9 cellular contexts compared by ENCODE assay signal in the genomic region with DNA sequence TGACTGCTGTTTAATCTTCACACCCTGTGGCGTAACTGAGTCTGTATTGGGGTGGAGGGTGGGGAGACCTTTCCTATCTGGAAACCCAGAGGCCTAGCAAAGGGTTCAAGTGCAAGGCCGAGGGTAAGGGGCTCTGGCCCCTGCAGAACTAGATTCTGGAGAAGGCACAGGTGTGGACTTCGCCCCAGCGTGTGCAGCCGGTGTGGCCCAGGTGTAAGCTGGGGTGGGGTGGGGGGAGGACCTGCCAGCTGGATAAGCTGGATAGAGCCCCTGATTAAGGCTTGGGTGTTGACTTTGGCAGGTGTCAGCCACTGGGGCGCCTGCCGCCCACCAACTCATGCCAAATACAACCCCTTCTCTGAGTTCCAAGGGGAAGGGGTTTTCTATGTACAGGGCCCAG. TPM values are rescaled to one million over a fixed set of nuclear protein-coding genes. Genes with fewer than 3 reads are reported as not detected.
DNase-seq lines count a peak whose midpoint lies in the region; ATAC-seq, FAIRE-seq and TF ChIP-seq lines count a peak whose summit lies in the region.
"Had no signal": no experiment of that assay in that cellular context is flagged by ENCODE, and none has a peak within 500 bp of the region (broad histone marks: within the 10 kb centered on the region; RNA-seq: fewer than 3 reads in every experiment).

No MANE protein-coding gene starts in this region.

- 79% methylated on average over 7 of the region's 7 CpGs for WGBS in GM12878 (ENCODE audit: insufficient coverage, insufficient replicate concordance, low lambda C conversion rate, missing lambda C conversion rate)
- 61% methylated on average over 4 of the region's 7 CpGs for WGBS in suprapubic skin

- peak overlapping the region; percentile 81 for H3K4me3 Mint-ChIP-seq in activated CD4-positive, alpha-beta T cell treated with anti-CD3 and anti-CD28 coated beads, Interleukin-2, amount 10 ng/mL, durations not matched to agents 24 days and 14 days
- H3K4me3 Mint-ChIP-seq in memory B cell: peak overlapping the region; percentile 58

- CTCF ChIA-PET in GM12878 (lab: Yijun Ruan, JAX): interaction anchor here (0.8 to 2.3 kb wide), 4 partner anchors 8 to 144 kb away, joined by 3 to 10 read pairs (median 5); partner anchors contain the start of genes CCDC159 and TMEM205

- H3K79me2 ChIP-seq in GM12878 (ENCODE audit: control insufficient read depth, insufficient read depth, low read length): no peaks in the 10 kb centered on the region

- POLR2A ChIA-PET in GM12878 (lab: Charles Lee): interaction anchor here (1.1 kb wide), 1 partner anchor 8 kb away, joined by 3 read pairs; the partner anchor contains the start of genes CCDC159 and TMEM205

- TF ChIP-seq POLR2A in GM12878 (IDR thresholded peaks at IDR 0.05; ENCODE audit: low read depth, low read length) (no peak), suprapubic skin (IDR thresholded peaks at IDR 0.05) (no peak)

- no peak for TF ChIP-seq EP300 in GM12878 (IDR thresholded peaks at IDR 0.05; ENCODE audit: borderline replicate concordance in 1 of 2, control insufficient read depth in 1 of 2, low read depth in 2 of 2, low read length in 2 of 2)
- TF ChIP-seq EP300 in suprapubic skin (IDR thresholded peaks at IDR 0.05): no peak

- peaks cover 4% of the 10 kb centered on the region for H3K4me1 ChIP-seq in GM12878 (ENCODE audit: control insufficient read depth, insufficient read depth, low read length)
- peaks cover 24% of the 10 kb centered on the region for H3K4me1 ChIP-seq in suprapubic skin

- in situ Hi-C loops in GM12878 (cut with MboI): no loop called here

- H3K36me3 ChIP-seq in GM12878 (ENCODE audit: control insufficient read depth in 2 of 2, insufficient read depth in 2 of 2, low read length in 1 of 2): peaks cover 0 to 9% of the 10 kb centered on the region in 2 experiments; a peak in 1 of 4 replicates
- H3K36me3 ChIP-seq in suprapubic skin: peaks cover 44% of the 10 kb centered on the region

- no peak for TF ChIP-seq RAD21 in GM12878 (IDR thresholded peaks at IDR 0.05; ENCODE audit: insufficient read depth, low read depth, low read length)

- RAD21 ChIA-PET in GM12878 (lab: Charles Lee; ENCODE audit: unreplicated experiment): no interaction called here

- H3K36me3 Mint-ChIP-seq in activated CD4-positive, alpha-beta T cell treated with anti-CD3 and anti-CD28 coated beads, Interleukin-2, amount 10 ng/mL, durations not matched to agents 24 days and 14 days (ENCODE audit: low read depth): peaks cover 24% of the 10 kb centered on the region
- peaks cover 23% of the 10 kb centered on the region for H3K36me3 Mint-ChIP-seq in memory B cell

- no peak for FAIRE-seq in GM12878 (lab: Jason Lieb, UNC)

- H3K9me3 ChIP-seq in GM12878 (replicated peaks; ENCODE audit: control insufficient read depth, insufficient read depth, low read length) (no peaks in the 10 kb centered on the region; the same call in 2 of the 3 replicates), suprapubic skin (no peaks in the 10 kb centered on the region)

- H3K4me1 Mint-ChIP-seq in activated CD4-positive, alpha-beta T cell treated with anti-CD3 and anti-CD28 coated beads, Interleukin-2, amount 10 ng/mL, durations not matched to agents 24 days and 14 days: peaks cover 18% of the 10 kb centered on the region
- H3K4me1 Mint-ChIP-seq in memory B cell: peaks cover 5% of the 10 kb centered on the region

- no peak for DNase-seq in activated CD4-positive, alpha-beta T cell treated with anti-CD3 and anti-CD28 coated beads, Interleukin-2, amount 10 ng/mL, durations not matched to agents 24 days and 14 days
- no peak for DNase-seq in activated CD4-positive, alpha-beta T cell treated with anti-CD3 and anti-CD28 coated beads for 4 hours
- DNase-seq in GM12878 (ENCODE audit: low read depth, low spot score): no peak
- no peak for DNase-seq in memory B cell (ENCODE audit: low spot score in 2 of 2)
- DNase-seq in suprapubic skin (ENCODE audit: low spot score in 2 of 2): no peak
- no peak for DNase-seq in amygdala (lab: John Stamatoyannopoulos, UW)
- DNase-seq in MV-4-11 (lab: John Stamatoyannopoulos, UW): no peak
- no peak for DNase-seq in cerebellar cortex (ENCODE audit: low spot score)
- DNase-seq: activated CD4-positive, CD25-positive, alpha-beta regulatory T cell had no signal

- H3K4me2 ChIP-seq in GM12878 (ENCODE audit: control insufficient read depth, insufficient read depth): peak overlapping the region; percentile 90

- no peak overlapping the region for H3K9ac ChIP-seq in GM12878 (ENCODE audit: control insufficient read depth, insufficient read depth, low read length)

- BruUV-seq in GM12878 (replicated peaks; lab: Mats Ljungman, UMichigan): no TSS peak

- no peak for TF ChIP-seq CTCF in GM12878 (IDR thresholded peaks at IDR 0.05 in 2 of 3, conservative IDR thresholded peaks at IDR 0.05 in 1 of 3; ENCODE audit: control insufficient read depth in 2 of 3, extremely low read depth in 1 of 3, insufficient read depth in 1 of 3, low read depth in 3 of 3, low read length in 3 of 3)
- no peak for TF ChIP-seq CTCF in suprapubic skin (IDR thresholded peaks at IDR 0.05)

- H4K20me1 ChIP-seq in GM12878 (ENCODE audit: control insufficient read depth, insufficient read depth): no peaks in the 10 kb centered on the region

- H3K4me3 ChIP-seq in GM12878: no peak overlapping the region; the same call in 1 of the 2 replicates
- peak overlapping the region; percentile 67 for H3K4me3 ChIP-seq in suprapubic skin

- no peak overlapping the region for H3K27ac Mint-ChIP-seq in activated CD4-positive, alpha-beta T cell treated with anti-CD3 and anti-CD28 coated beads, Interleukin-2, amount 10 ng/mL, durations not matched to agents 24 days and 14 days
- peak overlapping the region; percentile 50 for H3K27ac Mint-ChIP-seq in memory B cell

- no peaks in the 10 kb centered on the region for H3K9me3 Mint-ChIP-seq in activated CD4-positive, alpha-beta T cell treated with anti-CD3 and anti-CD28 coated beads, Interleukin-2, amount 10 ng/mL, durations not matched to agents 24 days and 14 days
- H3K9me3 Mint-ChIP-seq in memory B cell: no peaks in the 10 kb centered on the region

- H3K27ac ChIP-seq in GM12878 (ENCODE audit: control insufficient read depth, insufficient read depth): no peak overlapping the region
- H3K27ac ChIP-seq in suprapubic skin: no peak overlapping the region

- H2AFZ ChIP-seq in GM12878 (ENCODE audit: control insufficient read depth, low read depth, low read length): no peak overlapping the region

- SMC1A ChIA-PET in GM12878 (lab: Charles Lee; ENCODE audit: uncharacterized antibody, unreplicated experiment): interaction anchor here (0.7 kb wide), 1 partner anchor 11 kb away, joined by 3 read pairs; no protein-coding TSS in a partner anchor

- intact Hi-C loops in activated CD4-positive, alpha-beta T cell treated with anti-CD3 and anti-CD28 coated beads, Interleukin-2, amount 10 ng/mL, durations not matched to agents 24 days and 14 days (cut with micrococcal nuclease): no loop called here
- intact Hi-C loops in GM12878 (cut with micrococcal nuclease; ENCODE audit: unreplicated experiment): no loop called here

- no peaks in the 10 kb centered on the region for H3K27me3 Mint-ChIP-seq in activated CD4-positive, alpha-beta T cell treated with anti-CD3 and anti-CD28 coated beads, Interleukin-2, amount 10 ng/mL, durations not matched to agents 24 days and 14 days
- H3K27me3 Mint-ChIP-seq in memory B cell: no peaks in the 10 kb centered on the region

- ATAC-seq in GM12878 (no peak), memory B cell (ENCODE audit: low read depth) (no peak)

- H3K27me3 ChIP-seq in GM12878 (replicated peaks in 1 of 2; ENCODE audit: control insufficient read depth in 2 of 2, insufficient read depth in 2 of 2, low read length in 1 of 2): no peaks in the 10 kb centered on the region
- no peaks in the 10 kb centered on the region for H3K27me3 ChIP-seq in suprapubic skin

RNA-seq across cellular contexts. Expression of gene RAB3D, which starts 1.3 kb away (rescaled TPM):
- total RNA-seq in activated CD4-positive, alpha-beta T cell treated with anti-CD3 and anti-CD28 coated beads, Interleukin-2, amount 10 ng/mL, durations not matched to agents 24 days and 14 days: 5.7 and 6.8 TPM in 2 replicates
- 5.8 and 5.9 TPM in 2 replicates for total RNA-seq in GM12878 (2013; cell fraction: nucleolus; rRNA removed)
- total RNA-seq in GM12878 (2014; rRNA removed) (7.0 and 7.8 TPM in 2 replicates), GM12878 (2014; rRNA removed; fragmentation: Illumina TruSeq; extraction: Trizol) (6.6 and 6.8 TPM in 2 replicates), GM12878 (2021) (15.7 and 18.5 TPM in 2 replicates), suprapubic skin (100 to 1,000 TPM in 2 of 4 donors, 10 to 100 TPM in 2; 68.7 to 132 (median 98.3) TPM)
- 2.5 TPM for polyA plus RNA-seq in GM12878 (2011; ENCODE audit: low read depth)
- polyA plus RNA-seq in GM12878 (2011; rRNA removed) (5.7 and 13.0 TPM in 2 replicates), GM12878 (2014; fragmentation: Illumina TruSeq; extraction: Trizol) (4.8 and 5.1 TPM in 2 replicates), GM12878 (2014; fragmentation: Nextera tagmentation; extraction: Ambion mirVana) (1 to 10 TPM; 1.1 to 4.1 TPM), GM12878 (2014; rRNA removed) (9.1 and 13.6 TPM in 2 replicates), GM12878 (2016; fragmentation: Nextera tagmentation; extraction: Ambion mirVana) (1 to 10 TPM; 3.9 to 5.6 TPM)
- 11.1 and 12.6 TPM in 2 replicates for polyA plus RNA-seq in GM12878 (2011; cell fraction: cytosol; rRNA removed)
- polyA plus RNA-seq in GM12878 (2011; cell fraction: nucleus; rRNA removed): 5.6 and 7.1 TPM in 2 replicates
- polyA plus RNA-seq in GM12878 (2012): 4.2 and 4.4 TPM in 2 replicates
- 38.1 and 52.4 TPM in 2 replicates for polyA minus RNA-seq in GM12878 (2011; rRNA and poly(A)+ RNA removed)
- polyA minus RNA-seq in GM12878 (2011; cell fraction: cytosol; rRNA and poly(A)+ RNA removed): 6.3 and 7.7 TPM in 2 replicates
- 2.5 and 3.3 TPM in 2 replicates for polyA minus RNA-seq in GM12878 (2011; cell fraction: nucleus; rRNA and poly(A)+ RNA removed)

RNA-seq across cellular contexts. Expression of gene TMEM205, which starts 7.9 kb away (rescaled TPM):
- 29.9 and 34.2 TPM in 2 replicates for total RNA-seq in activated CD4-positive, alpha-beta T cell treated with anti-CD3 and anti-CD28 coated beads, Interleukin-2, amount 10 ng/mL, durations not matched to agents 24 days and 14 days
- 48.5 and 52.3 TPM in 2 replicates for total RNA-seq in GM12878 (2013; cell fraction: nucleolus; rRNA removed)
- 109 and 113 TPM in 2 replicates for total RNA-seq in GM12878 (2014; rRNA removed)
- total RNA-seq in GM12878 (2014; rRNA removed; fragmentation: Illumina TruSeq; extraction: Trizol): 46.8 and 54.5 TPM in 2 replicates
- total RNA-seq in GM12878 (2021): 67.5 and 75.2 TPM in 2 replicates
- 68.0 TPM for polyA plus RNA-seq in GM12878 (2011; ENCODE audit: low read depth)
- polyA plus RNA-seq in GM12878 (2011; rRNA removed): 48.2 and 86.1 TPM in 2 replicates
- polyA plus RNA-seq in GM12878 (2011; cell fraction: cytosol; rRNA removed): 255 and 312 TPM in 2 replicates
- 112 and 121 TPM in 2 replicates for polyA plus RNA-seq in GM12878 (2011; cell fraction: nucleus; rRNA removed)
- polyA plus RNA-seq in GM12878 (2012): 61.9 and 69.9 TPM in 2 replicates
- 36.3 and 90.5 TPM in 2 replicates for polyA plus RNA-seq in GM12878 (2014; fragmentation: Illumina TruSeq; extraction: Trizol)
- polyA plus RNA-seq in GM12878 (2014; fragmentation: Nextera tagmentation; extraction: Ambion mirVana): 10 to 100 TPM; 27.8 to 39.4 TPM
- polyA plus RNA-seq in GM12878 (2014; rRNA removed): 118 and 120 TPM in 2 replicates
- 100 to 1,000 TPM; 133 to 144 TPM for polyA plus RNA-seq in GM12878 (2016; fragmentation: Nextera tagmentation; extraction: Ambion mirVana)
- 66.4 and 93.5 TPM in 2 replicates for polyA minus RNA-seq in GM12878 (2011; rRNA and poly(A)+ RNA removed)
- polyA minus RNA-seq in GM12878 (2011; cell fraction: cytosol; rRNA and poly(A)+ RNA removed): 20.4 and 29.1 TPM in 2 replicates
- polyA minus RNA-seq in GM12878 (2011; cell fraction: nucleus; rRNA and poly(A)+ RNA removed): 10.4 and 15.1 TPM in 2 replicates
- 100 to 1,000 TPM; 202 to 245 (median 207) TPM for total RNA-seq in suprapubic skin

RNA-seq across cellular contexts. Expression of gene CCDC159, which starts 8.2 kb away (rescaled TPM):
- 11.7 and 14.8 TPM in 2 replicates for total RNA-seq in activated CD4-positive, alpha-beta T cell treated with anti-CD3 and anti-CD28 coated beads, Interleukin-2, amount 10 ng/mL, durations not matched to agents 24 days and 14 days
- total RNA-seq in GM12878 (2013; cell fraction: nucleolus; rRNA removed): 22.3 and 22.4 TPM in 2 replicates
- total RNA-seq in GM12878 (2014; rRNA removed) (6.9 and 7.5 TPM in 2 replicates), GM12878 (2014; rRNA removed; fragmentation: Illumina TruSeq; extraction: Trizol) (8.0 and 9.3 TPM in 2 replicates), GM12878 (2021) (9.1 and 10.4 TPM in 2 replicates), suprapubic skin (10 to 100 TPM in 3 of 4 donors, 1 to 10 TPM in 1; 8.0 to 58.3 (median 14.3) TPM)
- polyA plus RNA-seq in GM12878 (2011; ENCODE audit: low read depth): 19.2 TPM
- polyA plus RNA-seq in GM12878 (2011; rRNA removed) (6.6 and 12.9 TPM in 2 replicates), GM12878 (2014; fragmentation: Illumina TruSeq; extraction: Trizol) (6.6 and 12.2 TPM in 2 replicates), GM12878 (2014; fragmentation: Nextera tagmentation; extraction: Ambion mirVana) (1 to 10 TPM in 1 of 2 experiments, under 1 TPM in 1; 0.61 to 3.9 TPM), GM12878 (2014; rRNA removed) (14.7 and 17.9 TPM in 2 replicates), GM12878 (2016; fragmentation: Nextera tagmentation; extraction: Ambion mirVana) (10 to 100 TPM in 1 of 2 experiments, 1 to 10 TPM in 1; 9.8 to 13.0 TPM)
- 12.2 and 12.3 TPM in 2 replicates for polyA plus RNA-seq in GM12878 (2011; cell fraction: cytosol; rRNA removed)
- polyA plus RNA-seq in GM12878 (2011; cell fraction: nucleus; rRNA removed): 33.7 and 41.1 TPM in 2 replicates
- polyA plus RNA-seq in GM12878 (2012): 27.5 and 36.1 TPM in 2 replicates
- 4.5 and 11.5 TPM in 2 replicates for polyA minus RNA-seq in GM12878 (2011; rRNA and poly(A)+ RNA removed)
- 2.8 TPM in 1 of 2 replicates, not detected in the other for polyA minus RNA-seq in GM12878 (2011; cell fraction: cytosol; rRNA and poly(A)+ RNA removed)
- polyA minus RNA-seq in GM12878 (2011; cell fraction: nucleus; rRNA and poly(A)+ RNA removed): 6.3 and 7.8 TPM in 2 replicates

RNA-seq across cellular contexts. Expression of gene PLPPR2, which starts 17.1 kb away (rescaled TPM):
- 2.3 TPM in 2 replicates for total RNA-seq in activated CD4-positive, alpha-beta T cell treated with anti-CD3 and anti-CD28 coated beads, Interleukin-2, amount 10 ng/mL, durations not matched to agents 24 days and 14 days
- 2.3 and 4.2 TPM in 2 replicates for total RNA-seq in GM12878 (2013; cell fraction: nucleolus; rRNA removed)
- 0.76 and 0.85 TPM in 2 replicates for total RNA-seq in GM12878 (2014; rRNA removed)
- 0.23 and 0.31 TPM in 2 replicates for total RNA-seq in GM12878 (2014; rRNA removed; fragmentation: Illumina TruSeq; extraction: Trizol)
- total RNA-seq in GM12878 (2021): 1.7 and 2.5 TPM in 2 replicates
- 1.2 TPM for polyA plus RNA-seq in GM12878 (2011; ENCODE audit: low read depth)
- polyA plus RNA-seq in GM12878 (2011; rRNA removed): 0.22 and 0.27 TPM in 2 replicates
- polyA plus RNA-seq in GM12878 (2011; cell fraction: cytosol; rRNA removed): 0.46 and 0.69 TPM in 2 replicates
- polyA plus RNA-seq in GM12878 (2011; cell fraction: nucleus; rRNA removed): 7.7 and 8.9 TPM in 2 replicates
- 3.9 and 5.1 TPM in 2 replicates for polyA plus RNA-seq in GM12878 (2012)
- polyA plus RNA-seq in GM12878 (2014; fragmentation: Illumina TruSeq; extraction: Trizol): 0.43 and 0.56 TPM in 2 replicates
- under 1 TPM; 0.09 to 0.21 TPM for polyA plus RNA-seq in GM12878 (2014; fragmentation: Nextera tagmentation; extraction: Ambion mirVana)
- 1.8 and 2.8 TPM in 2 replicates for polyA plus RNA-seq in GM12878 (2014; rRNA removed)
- polyA plus RNA-seq in GM12878 (2016; fragmentation: Nextera tagmentation; extraction: Ambion mirVana): 1 to 10 TPM; 1.5 to 2.1 TPM
- polyA minus RNA-seq in GM12878 (2011; rRNA and poly(A)+ RNA removed): 0.51 TPM in 1 of 2 replicates, not detected in the other
- 1.1 and 2.7 TPM in 2 replicates for polyA minus RNA-seq in GM12878 (2011; cell fraction: cytosol; rRNA and poly(A)+ RNA removed)
- 0.85 and 2.9 TPM in 2 replicates for polyA minus RNA-seq in GM12878 (2011; cell fraction: nucleus; rRNA and poly(A)+ RNA removed)
- 10 to 100 TPM; 18.9 to 32.1 (median 22.5) TPM for total RNA-seq in suprapubic skin

RNA-seq across cellular contexts. Expression of gene SWSAP1, which starts 36.3 kb away (rescaled TPM):
- total RNA-seq in activated CD4-positive, alpha-beta T cell treated with anti-CD3 and anti-CD28 coated beads, Interleukin-2, amount 10 ng/mL, durations not matched to agents 24 days and 14 days: 2.3 and 2.6 TPM in 2 replicates
- total RNA-seq in GM12878 (2013; cell fraction: nucleolus; rRNA removed): 4.9 and 5.2 TPM in 2 replicates
- total RNA-seq in GM12878 (2014; rRNA removed): 2.8 and 3.1 TPM in 2 replicates
- 1.5 and 2.1 TPM in 2 replicates for total RNA-seq in GM12878 (2014; rRNA removed; fragmentation: Illumina TruSeq; extraction: Trizol)
- 2.6 and 3.0 TPM in 2 replicates for total RNA-seq in GM12878 (2021)
- polyA plus RNA-seq in GM12878 (2011; ENCODE audit: low read depth): 0.60 TPM
- 1.2 and 2.3 TPM in 2 replicates for polyA plus RNA-seq in GM12878 (2011; rRNA removed)
- polyA plus RNA-seq in GM12878 (2011; cell fraction: cytosol; rRNA removed): 2.6 and 3.6 TPM in 2 replicates
- polyA plus RNA-seq in GM12878 (2011; cell fraction: nucleus; rRNA removed): 3.8 and 3.9 TPM in 2 replicates
- 1.5 and 2.2 TPM in 2 replicates for polyA plus RNA-seq in GM12878 (2012)
- polyA plus RNA-seq in GM12878 (2014; fragmentation: Illumina TruSeq; extraction: Trizol): 0.35 and 1.6 TPM in 2 replicates
- 1 to 10 TPM in 1 of 2 experiments, under 1 TPM in 1; 0.18 to 1.0 TPM for polyA plus RNA-seq in GM12878 (2014; fragmentation: Nextera tagmentation; extraction: Ambion mirVana)
- polyA plus RNA-seq in GM12878 (2014; rRNA removed): 3.7 and 4.7 TPM in 2 replicates
- 1 to 10 TPM; 5.3 to 6.5 TPM for polyA plus RNA-seq in GM12878 (2016; fragmentation: Nextera tagmentation; extraction: Ambion mirVana)
- polyA minus RNA-seq in GM12878 (2011; rRNA and poly(A)+ RNA removed): 2.2 and 4.5 TPM in 2 replicates
- polyA minus RNA-seq in GM12878 (2011; cell fraction: cytosol; rRNA and poly(A)+ RNA removed): 1.3 and 1.5 TPM in 2 replicates
- polyA minus RNA-seq in GM12878 (2011; cell fraction: nucleus; rRNA and poly(A)+ RNA removed): 2.9 and 5.1 TPM in 2 replicates
- 1 to 10 TPM; 1.6 to 3.7 (median 2.6) TPM for total RNA-seq in suprapubic skin
